Comparison of ENCODE assay signal across 16 cellular contexts in the genomic region with DNA sequence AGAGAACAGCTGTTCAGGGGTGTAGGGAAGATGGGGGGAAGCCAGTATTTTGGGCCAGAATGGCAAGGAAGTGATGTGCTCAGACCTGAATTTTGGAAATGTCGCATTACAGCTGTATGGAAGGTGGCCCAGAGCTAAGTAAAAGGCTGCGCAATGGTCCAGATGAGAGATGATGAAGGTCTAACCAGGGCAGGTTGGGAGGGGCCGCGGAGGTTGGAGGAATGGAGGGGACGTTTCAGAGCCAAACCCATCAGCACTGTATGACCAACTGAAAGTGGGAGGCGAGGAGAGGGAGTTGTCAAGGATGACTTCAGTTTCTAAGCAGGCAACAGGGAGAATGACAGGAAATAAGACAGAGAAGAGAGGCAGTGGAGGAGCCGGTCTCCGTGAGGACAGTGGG.
"Had no signal": no experiment of that assay in that cellular context is flagged by ENCODE, and none has a peak within 500 bp of the region (broad histone marks: within the 10 kb centered on the region; RNA-seq: fewer than 3 reads in every experiment).

No MANE protein-coding gene starts in this region.

- H3K36me3 ChIP-seq: left lung, neutrophil, thyroid gland had no signal

- ATAC-seq: left lung; sciatic nerve; stimulated activated naive CD8-positive, alpha-beta T cell treated with anti-CD3 and anti-CD28 coated beads, Interleukin-15, Interleukin-2, amounts not matched to agents 100 U/mL and 50 U/mL, for 24 hours had no signal

- H3K27ac ChIP-seq: left lung, neutrophil, thyroid gland had no signal

- DNase-seq: activated CD4-positive, alpha-beta T cell treated with anti-CD3 and anti-CD28 coated beads, Interleukin-2, amount 10 ng/mL, durations not matched to agents 7 days and 5 days; activated CD4-positive, CD25-positive, alpha-beta regulatory T cell; activated CD8-positive, alpha-beta memory T cell treated with anti-CD3 and anti-CD28 coated beads for 24 hours; activated naive CD4-positive, alpha-beta T cell treated with anti-CD3 and anti-CD28 coated beads for 36 hours; erythroblast; head of caudate nucleus; islet precursor cell; left lung; SIG-M5; stimulated activated CD4-positive, alpha-beta T cell treated with anti-CD3 and anti-CD28 coated beads, Interleukin-4, amount 100 ng/mL, for 1 hour; stimulated activated CD8-positive, alpha-beta memory T cell treated with anti-CD3 and anti-CD28 coated beads, Interleukin-4, amount 100 ng/mL, for 48 hours; stimulated activated naive CD8-positive, alpha-beta T cell treated with anti-CD3 and anti-CD28 coated beads, Interleukin-15, Interleukin-2, amounts not matched to agents 100 U/mL and 50 U/mL, for 24 hours; T-helper 2 cell; thyroid gland had no signal

- H3K27me3 ChIP-seq: thyroid gland had no signal

- H3K9me3 ChIP-seq: left lung, neutrophil, thyroid gland had no signal

- H3K4me3 ChIP-seq: left lung, thyroid gland had no signal

- H3K4me1 ChIP-seq: left lung, thyroid gland had no signal
